Comparison of ENCODE assay signal across 9 cellular contexts in the genomic region with DNA sequence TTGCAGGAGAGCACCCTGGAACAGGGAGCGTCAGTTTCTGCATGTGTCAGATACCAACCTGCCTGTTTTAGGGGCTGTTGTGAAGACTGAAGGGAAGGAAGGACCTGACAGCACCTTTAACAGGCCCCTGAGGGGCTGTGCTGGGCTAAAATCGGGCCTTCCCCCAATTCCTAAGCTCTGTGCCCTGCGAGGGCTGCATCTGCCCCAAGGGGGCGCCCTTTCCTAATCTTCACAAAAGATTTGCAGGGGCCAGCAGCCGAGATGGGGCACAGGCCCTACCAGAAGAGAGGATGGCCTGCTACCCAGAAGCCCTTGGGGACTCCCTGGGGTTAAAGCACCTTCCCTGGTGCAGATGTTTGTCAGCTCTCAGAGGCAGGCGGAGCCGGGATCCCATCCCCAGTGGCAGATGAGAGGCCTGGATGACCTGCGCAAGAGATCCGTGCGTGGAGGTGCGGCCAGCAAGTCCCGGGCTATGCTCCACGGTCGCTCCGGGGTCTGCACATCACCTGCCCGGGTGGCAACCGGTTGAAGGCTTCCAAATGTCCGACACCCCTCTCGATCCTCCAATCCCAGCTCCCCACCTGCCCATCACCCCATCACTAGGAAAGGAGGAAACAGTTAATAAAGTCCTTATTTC. TPM values are rescaled to one million over a fixed set of nuclear protein-coding genes. Genes with fewer than 3 reads are reported as not detected.
DNase-seq lines count a peak whose midpoint lies in the region; ATAC-seq, FAIRE-seq and TF ChIP-seq lines count a peak whose summit lies in the region.
"Had no signal": no experiment of that assay in that cellular context is flagged by ENCODE, and none has a peak within 500 bp of the region (broad histone marks: within the 10 kb centered on the region; RNA-seq: fewer than 3 reads in every experiment).

No MANE protein-coding gene starts in this region.

- intact Hi-C loops in breast epithelium (cut with DNase I; ENCODE audit: low total_unique reads), result no loop called here

- H3K36me3 ChIP-seq in SJCRH30 (no peaks in the 10 kb centered on the region), breast epithelium (no peaks in the 10 kb centered on the region)

- H3K27me3 ChIP-seq in SJCRH30 (peaks cover 22% of the 10 kb centered on the region), breast epithelium (peaks cover 0 to 5% of the 10 kb centered on the region in 2 donors)

- ATAC-seq in GM21381 (IDR thresholded peaks at IDR 0.05; ENCODE audit: unreplicated experiment) (no peak), HG02970 (IDR thresholded peaks at IDR 0.05; ENCODE audit: low FRiP score, unreplicated experiment) (no peak), GM19467 (IDR thresholded peaks at IDR 0.05; ENCODE audit: unreplicated experiment) (no peak)

- TF ChIP-seq POLR2A in breast epithelium (IDR thresholded peaks at IDR 0.05), result no peak

- H3K4me1 ChIP-seq in SJCRH30 (no peaks in the 10 kb centered on the region), breast epithelium (no peaks in the 10 kb centered on the region)

- FAIRE-seq in HTR-8/SVneo (lab: Jason Lieb, UNC), result no peak

- H3K27ac ChIP-seq in SJCRH30 (no peak overlapping the region), breast epithelium (no peak overlapping the region)

- H3K9me3 ChIP-seq in SJCRH30 (replicated peaks) (no peaks in the 10 kb centered on the region), breast epithelium (no peaks in the 10 kb centered on the region)

- DNase-seq in ELR (ENCODE audit: low read depth) (peak; percentile 64), HTR-8/SVneo (ENCODE audit: insufficient read length, low spot score) (peak; percentile 69), SJCRH30 (peak; percentile 53 to 63), breast epithelium (ENCODE audit: low spot score in 2 of 2) (no peak), medulla oblongata (ENCODE audit: extremely low spot score) (peak; percentile 50)

- H3K4me3 ChIP-seq in SJCRH30 (no peak overlapping the region), breast epithelium (no peak overlapping the region)

- peak in 2 of 3 donors; percentile 13 to 29 for TF ChIP-seq CTCF in breast epithelium (IDR thresholded peaks at IDR 0.05)

RNA-seq across cellular contexts. Expression of a gene that starts 53.6 kb away (rescaled TPM):
- total RNA-seq in SJCRH30 (2014; rRNA removed; shearing (Covaris generic)), result not detected in 2 replicates
- 1 to 10 TPM in 1 of 3 donors, under 1 TPM in 2; 0.16 to 1.5 (median 0.66) TPM for total RNA-seq in breast epithelium
- total RNA-seq: activated CD8-positive, alpha-beta memory T cell treated with anti-CD3 and anti-CD28 coated beads for 36 hours had no signal

Comparison
In these comparisons a context has a peak if more than half of its experiments do, and no peak if none do; other contexts are left out.
1. DNase-seq: peak in ELR (single experiment), HTR-8/SVneo (single experiment), SJCRH30 (2 of 2) and medulla oblongata (single experiment); none in breast epithelium (0 of 2).